In the genomic region with DNA sequence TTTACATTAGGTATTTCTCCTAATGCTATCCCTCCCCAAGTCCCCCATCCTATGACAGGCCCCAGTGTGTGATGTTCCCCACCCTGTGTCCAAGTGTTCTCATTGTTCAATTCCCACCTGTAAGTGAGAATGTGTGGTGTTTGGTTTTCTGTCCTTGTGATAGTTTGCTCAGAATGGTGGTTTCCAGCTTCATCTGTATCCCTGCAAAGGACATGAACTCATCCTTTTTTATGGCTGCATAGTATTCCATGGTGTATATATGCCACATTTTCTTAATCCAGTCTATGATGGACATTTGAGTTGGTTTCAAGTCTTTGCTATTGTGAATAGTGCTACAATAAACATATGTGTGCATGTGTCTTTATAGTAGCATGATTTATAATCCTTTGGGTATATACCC, we compare ENCODE assay signal across 13 cellular contexts. TPM values are rescaled to one million over a fixed set of nuclear protein-coding genes. Genes with fewer than 3 reads are reported as not detected.
"Had no signal": no experiment of that assay in that cellular context is flagged by ENCODE, and none has a peak within 500 bp of the region (broad histone marks: within the 10 kb centered on the region; RNA-seq: fewer than 3 reads in every experiment).

No MANE protein-coding gene starts in this region.

RNA-seq across cellular contexts. Expression of a gene that starts 56.3 kb away (rescaled TPM):
- total RNA-seq: activated B cell treated with CpG ODN at 0.5 μM for 24 hours; activated CD4-positive, alpha-beta memory T cell treated with anti-CD3 and anti-CD28 coated beads for 36 hours; activated CD4-positive, alpha-beta memory T cell treated with anti-CD3 and anti-CD28 coated beads, Interleukin-2, amount 10 ng/mL, durations not matched to agents 7 days and 5 days; activated CD4-positive, alpha-beta T cell treated with anti-CD3 and anti-CD28 coated beads for 36 hours; activated CD4-positive, alpha-beta T cell treated with anti-CD3 and anti-CD28 coated beads, Interleukin-2, amount 10 ng/mL, durations not matched to agents 24 days and 14 days; activated CD4-positive, alpha-beta T cell treated with anti-CD3 and anti-CD28 coated beads, Interleukin-2, amount 10 ng/mL, durations not matched to agents 7 days and 5 days; activated CD8-positive, alpha-beta memory T cell treated with anti-CD3 and anti-CD28 coated beads for 36 hours; activated CD8-positive, alpha-beta memory T cell treated with anti-CD3 and anti-CD28 coated beads, Interleukin-2, amount 10 ng/mL, durations not matched to agents 7 days and 5 days; activated CD8-positive, alpha-beta T cell treated with anti-CD3 and anti-CD28 coated beads for 36 hours; activated CD8-positive, alpha-beta T cell treated with anti-CD3 and anti-CD28 coated beads, Interleukin-2, amount 10 ng/mL, durations not matched to agents 7 days and 5 days; T-helper 17 cell; T-helper 2 cell treated with Interferon-gamma antibody and Interleukin-4, amounts not matched to agents 100 ng/mL and 5 ng/mL, for 36 hours; WTC11 had no signal
